ENCODE assay signal across 1 cellular context in the genomic region with DNA sequence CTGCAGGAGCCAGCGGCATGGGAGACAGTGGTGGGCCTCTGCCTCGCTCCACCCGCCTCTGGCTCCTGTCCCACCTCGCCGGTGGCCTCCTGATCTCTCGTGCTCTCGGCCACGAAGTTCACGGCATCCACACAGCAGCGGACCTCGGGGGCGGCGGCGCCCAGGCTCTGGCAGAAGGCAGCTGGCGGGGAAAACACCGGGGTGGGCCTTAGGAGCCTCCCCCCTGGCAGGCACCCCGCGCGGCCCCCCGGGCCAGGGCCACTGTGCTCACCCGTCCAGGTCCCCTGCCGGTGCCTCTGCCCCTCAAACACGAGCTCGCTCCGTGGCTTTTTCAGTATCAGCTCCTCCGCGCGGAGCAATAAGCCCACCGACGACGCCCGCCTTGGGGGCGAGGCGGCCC.
A peak's percentile ranks its signal among the peaks of the same experiment; 100 is the strongest.
TF ChIP-seq lines count a peak whose summit lies in the region.

No MANE protein-coding gene starts in this region.

TF ChIP-seq in HepG2, 621 proteins besides CTCF, POLR2A, EP300 and RAD21:
- TF ChIP-seq, protein P1, sequence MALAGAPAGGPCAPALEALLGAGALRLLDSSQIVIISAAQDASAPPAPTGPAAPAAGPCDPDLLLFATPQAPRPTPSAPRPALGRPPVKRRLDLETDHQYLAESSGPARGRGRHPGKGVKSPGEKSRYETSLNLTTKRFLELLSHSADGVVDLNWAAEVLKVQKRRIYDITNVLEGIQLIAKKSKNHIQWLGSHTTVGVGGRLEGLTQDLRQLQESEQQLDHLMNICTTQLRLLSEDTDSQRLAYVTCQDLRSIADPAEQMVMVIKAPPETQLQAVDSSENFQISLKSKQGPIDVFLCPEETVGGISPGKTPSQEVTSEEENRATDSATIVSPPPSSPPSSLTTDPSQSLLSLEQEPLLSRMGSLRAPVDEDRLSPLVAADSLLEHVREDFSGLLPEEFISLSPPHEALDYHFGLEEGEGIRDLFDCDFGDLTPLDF (CRISPR knock-in tag; IDR thresholded peaks at IDR 0.05), result no peak
- TF ChIP-seq AGO2 (optimal IDR thresholded peaks at IDR 0.05; ENCODE audit: low read depth, low read length), result peak; percentile 95
